Comparison of ENCODE assay signal across 1 cellular context in the genomic region with DNA sequence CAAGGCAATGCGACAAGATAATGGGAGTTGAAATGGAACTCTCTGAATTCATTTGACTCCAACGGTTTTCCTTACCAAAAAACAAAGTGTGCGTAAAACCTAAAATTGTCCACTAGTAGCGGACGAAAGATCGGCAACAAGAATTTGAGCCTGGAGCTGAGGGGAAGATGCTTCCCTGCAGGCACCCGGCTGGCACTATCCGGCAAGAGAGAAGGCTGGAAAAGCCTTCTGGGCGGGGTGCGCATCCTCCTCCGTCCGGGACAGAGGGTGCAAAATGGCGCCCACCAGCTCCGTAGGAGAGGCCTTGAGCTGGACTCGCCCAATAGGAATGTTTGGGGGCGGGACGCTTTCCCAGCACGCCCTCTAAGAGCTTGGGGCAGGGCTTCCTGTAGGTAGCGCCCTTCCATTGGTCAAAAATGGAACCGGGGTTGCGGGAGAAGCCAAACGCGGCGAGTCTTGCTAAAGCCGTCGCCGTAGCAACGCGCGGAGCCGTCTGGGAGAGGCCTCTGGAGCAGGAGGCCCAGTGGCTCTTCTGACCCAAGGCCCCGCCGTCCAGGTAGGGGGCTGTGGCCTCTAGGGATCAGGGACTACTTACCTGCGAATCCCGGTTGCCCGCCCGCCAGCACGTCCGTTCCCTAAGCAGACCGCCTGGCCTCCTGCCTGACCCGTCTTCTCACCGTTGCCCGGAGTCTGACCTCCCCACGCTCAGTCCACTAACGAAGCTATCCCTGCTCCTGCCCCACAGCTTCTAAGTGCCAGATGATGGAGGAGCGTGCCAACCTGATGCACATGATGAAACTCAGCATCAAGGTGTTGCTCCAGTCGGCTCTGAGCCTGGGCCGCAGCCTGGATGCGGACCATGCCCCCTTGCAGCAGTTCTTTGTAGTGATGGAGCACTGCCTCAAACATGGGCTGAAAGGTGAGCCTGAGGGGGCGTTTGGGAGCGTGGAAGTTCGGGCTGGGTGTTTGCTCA.
TF ChIP-seq lines count a peak whose summit lies in the region.

No MANE protein-coding gene starts in this region.

TF ChIP-seq in WTC11, 78 proteins besides CTCF, POLR2A, EP300 and RAD21 (continued from another document):
- TF ChIP-seq, protein P1, sequence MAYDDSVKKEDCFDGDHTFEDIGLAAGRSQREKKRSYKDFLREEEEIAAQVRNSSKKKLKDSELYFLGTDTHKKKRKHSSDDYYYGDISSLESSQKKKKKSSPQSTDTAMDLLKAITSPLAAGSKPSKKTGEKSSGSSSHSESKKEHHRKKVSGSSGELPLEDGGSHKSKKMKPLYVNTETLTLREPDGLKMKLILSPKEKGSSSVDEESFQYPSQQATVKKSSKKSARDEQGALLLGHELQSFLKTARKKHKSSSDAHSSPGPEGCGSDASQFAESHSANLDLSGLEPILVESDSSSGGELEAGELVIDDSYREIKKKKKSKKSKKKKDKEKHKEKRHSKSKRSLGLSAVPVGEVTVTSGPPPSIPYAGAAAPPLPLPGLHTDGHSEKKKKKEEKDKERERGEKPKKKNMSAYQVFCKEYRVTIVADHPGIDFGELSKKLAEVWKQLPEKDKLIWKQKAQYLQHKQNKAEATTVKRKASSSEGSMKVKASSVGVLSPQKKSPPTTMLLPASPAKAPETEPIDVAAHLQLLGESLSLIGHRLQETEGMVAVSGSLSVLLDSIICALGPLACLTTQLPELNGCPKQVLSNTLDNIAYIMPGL (CRISPR knock-in tag; IDR thresholded peaks at IDR 0.05): no peak
- no peak for TF ChIP-seq ZNF121 (CRISPR knock-in tag; IDR thresholded peaks at IDR 0.05)
